ENCODE assay signal across 20 cellular contexts in the genomic region with DNA sequence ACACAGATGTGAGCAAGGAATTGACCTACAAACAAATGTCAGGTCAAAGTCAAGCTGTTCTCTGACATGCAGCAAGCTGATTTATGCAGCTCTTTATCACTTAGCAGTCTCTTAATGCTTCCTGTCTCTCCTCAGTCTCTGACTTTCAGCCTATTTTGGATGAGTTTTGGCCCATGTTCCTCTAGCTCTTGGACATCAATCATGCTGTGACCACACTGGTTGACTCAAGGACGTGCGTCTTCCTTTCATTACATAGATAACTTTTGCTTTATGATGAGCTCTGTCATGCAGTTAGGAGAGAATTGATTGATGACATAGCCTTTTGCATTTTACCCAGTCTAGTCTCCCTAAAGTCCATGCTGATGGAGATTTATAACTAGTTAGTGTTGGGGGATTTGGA. TPM values are rescaled to one million over a fixed set of nuclear protein-coding genes. Genes with fewer than 3 reads are reported as not detected.
DNase-seq lines count a peak whose midpoint lies in the region; ATAC-seq, FAIRE-seq and TF ChIP-seq lines count a peak whose summit lies in the region.
"Had no signal": no experiment of that assay in that cellular context is flagged by ENCODE, and none has a peak within 500 bp of the region (broad histone marks: within the 10 kb centered on the region; RNA-seq: fewer than 3 reads in every experiment).

No MANE protein-coding gene starts in this region.

- H3K4me1 Mint-ChIP-seq in activated T-helper 1 cell treated with anti-CD3 and anti-CD28 coated beads, Interleukin-12 subunit alpha, Interleukin-12 subunit beta, Interleukin-2, Interleukin-4 antibody, amounts not matched to agents 30 ng/mL and 10 ng/mL and 1 ng/mL, durations not matched to agents 14 hours and 24 hours and 36 hours (ENCODE audit: low read depth), result peaks cover 48% of the 10 kb centered on the region

- no peak overlapping the region for H3K4me3 Mint-ChIP-seq in activated T-helper 1 cell treated with anti-CD3 and anti-CD28 coated beads, Interleukin-12 subunit alpha, Interleukin-12 subunit beta, Interleukin-2, Interleukin-4 antibody, amounts not matched to agents 30 ng/mL and 10 ng/mL and 1 ng/mL, durations not matched to agents 14 hours and 24 hours and 36 hours

- intact Hi-C loops in activated T-helper 1 cell treated with anti-CD3 and anti-CD28 coated beads, Interleukin-12 subunit alpha, Interleukin-12 subunit beta, Interleukin-2, Interleukin-4 antibody, amounts not matched to agents 30 ng/mL and 10 ng/mL and 1 ng/mL, durations not matched to agents 14 hours and 24 hours and 36 hours (cut with micrococcal nuclease), result no loop called here

- peak overlapping the region; percentile 91; the same call in 1 of the 2 replicates for H3K4me2 ChIP-seq in BLaER1

- TF ChIP-seq CTCF in fibroblast of mammary gland (conservative IDR thresholded peaks at IDR 0.05; ENCODE audit: control insufficient read depth, insufficient read depth, low read depth, low read length), result no peak

- H3K36me3 ChIP-seq in BLaER1, result no peaks in the 10 kb centered on the region
- H3K36me3 ChIP-seq: heart right ventricle, WERI-Rb-1 had no signal

- no peaks in the 10 kb centered on the region for H4K20me1 ChIP-seq in BLaER1

- peaks cover 6% of the 10 kb centered on the region for H3K36me3 Mint-ChIP-seq in activated T-helper 1 cell treated with anti-CD3 and anti-CD28 coated beads, Interleukin-12 subunit alpha, Interleukin-12 subunit beta, Interleukin-2, Interleukin-4 antibody, amounts not matched to agents 30 ng/mL and 10 ng/mL and 1 ng/mL, durations not matched to agents 14 hours and 24 hours and 36 hours (ENCODE audit: low read depth)

- H3K9me3 Mint-ChIP-seq in activated T-helper 1 cell treated with anti-CD3 and anti-CD28 coated beads, Interleukin-12 subunit alpha, Interleukin-12 subunit beta, Interleukin-2, Interleukin-4 antibody, amounts not matched to agents 30 ng/mL and 10 ng/mL and 1 ng/mL, durations not matched to agents 14 hours and 24 hours and 36 hours, result peaks cover 4% of the 10 kb centered on the region

- peak; percentile 53 for FAIRE-seq in GM12892 (lab: Jason Lieb, UNC)
- FAIRE-seq: H1, keratinocyte had no signal

- peaks cover 54% of the 10 kb centered on the region for H3K4me1 ChIP-seq in BLaER1

- H3K9ac ChIP-seq in BLaER1, result no peak overlapping the region

- H3K4me3 ChIP-seq in BLaER1, result no peak overlapping the region
- H3K4me3 ChIP-seq in fibroblast of mammary gland (ENCODE audit: control insufficient read depth, low read depth, low read length), result no peak overlapping the region
- H3K4me3 ChIP-seq: coronary artery, heart right ventricle had no signal

- no peaks in the 10 kb centered on the region for H3K27me3 ChIP-seq in BLaER1
- H3K27me3 ChIP-seq: heart right ventricle had no signal

- TF ChIP-seq POLR2A in GM12892 (IDR thresholded peaks at IDR 0.05; ENCODE audit: low read depth, low read length), result no peak

- ATAC-seq in GM18873 (IDR thresholded peaks at IDR 0.05; ENCODE audit: low FRiP score, unreplicated experiment), result no peak

- H3K27me3 Mint-ChIP-seq in activated T-helper 1 cell treated with anti-CD3 and anti-CD28 coated beads, Interleukin-12 subunit alpha, Interleukin-12 subunit beta, Interleukin-2, Interleukin-4 antibody, amounts not matched to agents 30 ng/mL and 10 ng/mL and 1 ng/mL, durations not matched to agents 14 hours and 24 hours and 36 hours (ENCODE audit: insufficient read depth), result peaks cover 2% of the 10 kb centered on the region

- no peak overlapping the region for H3K27ac Mint-ChIP-seq in activated T-helper 1 cell treated with anti-CD3 and anti-CD28 coated beads, Interleukin-12 subunit alpha, Interleukin-12 subunit beta, Interleukin-2, Interleukin-4 antibody, amounts not matched to agents 30 ng/mL and 10 ng/mL and 1 ng/mL, durations not matched to agents 14 hours and 24 hours and 36 hours

- no peak for DNase-seq in GM12892 (ENCODE audit: insufficient read length)
- peak; percentile 70 for DNase-seq in RPMI7951 (ENCODE audit: low read depth)
- DNase-seq in fibroblast of mammary gland (ENCODE audit: low read depth), result peak; percentile 78
- no peak for DNase-seq in HK-2 (ENCODE audit: unreplicated experiment)
- no peak for DNase-seq in activated T-helper 1 cell treated with anti-CD3 and anti-CD28 coated beads, Interleukin-12 subunit alpha, Interleukin-12 subunit beta, Interleukin-2, Interleukin-4 antibody, amounts not matched to agents 30 ng/mL and 10 ng/mL and 1 ng/mL, durations not matched to agents 14 hours and 24 hours and 36 hours (ENCODE audit: low spot score)
- no peak for DNase-seq in NCI-H146 (lab: John Stamatoyannopoulos, UW)
- DNase-seq: activated gamma-delta T cell; C1 segment of cervical spinal cord; DMS79; heart right ventricle; midbrain; NK-92 treated with Interleukin-12 subunit alpha and Interleukin-12 subunit beta, amount 100 ng/mL, for 24 hours; stimulated activated CD4-positive, alpha-beta T cell treated with anti-CD3 and anti-CD28 coated beads, Interleukin-4, amount 100 ng/mL, for 1 hour; WERI-Rb-1 had no signal

- no peak overlapping the region for H3K27ac ChIP-seq in BLaER1
- H3K27ac ChIP-seq: coronary artery, epithelial cell of prostate, heart right ventricle, WERI-Rb-1 had no signal

- H3K9me3 ChIP-seq in BLaER1, result no peaks in the 10 kb centered on the region
- H3K9me3 ChIP-seq: heart right ventricle had no signal

RNA-seq across cellular contexts. Expression of gene REEP5, which starts 9.4 kb away (rescaled TPM):
- polyA plus RNA-seq in GM12892 (2012; ENCODE audit: missing spikeins), result 25.6 TPM
- 37.3 and 39.0 TPM in 2 replicates for total RNA-seq in RPMI7951 (2014; rRNA removed; shearing (Covaris generic))
- 77.5 and 77.9 TPM in 2 replicates for total RNA-seq in activated T-helper 1 cell treated with anti-CD3 and anti-CD28 coated beads, Interleukin-12 subunit alpha, Interleukin-12 subunit beta, Interleukin-2, Interleukin-4 antibody, amounts not matched to agents 30 ng/mL and 10 ng/mL and 1 ng/mL, durations not matched to agents 14 hours and 24 hours and 36 hours

RNA-seq across cellular contexts. Expression of gene DCP2, which starts 45.1 kb away (rescaled TPM):
- 29.5 TPM for polyA plus RNA-seq in GM12892 (2012; ENCODE audit: missing spikeins)
- total RNA-seq in RPMI7951 (2014; rRNA removed; shearing (Covaris generic)), result 22.1 and 28.4 TPM in 2 replicates
- 78.9 and 82.5 TPM in 2 replicates for total RNA-seq in activated T-helper 1 cell treated with anti-CD3 and anti-CD28 coated beads, Interleukin-12 subunit alpha, Interleukin-12 subunit beta, Interleukin-2, Interleukin-4 antibody, amounts not matched to agents 30 ng/mL and 10 ng/mL and 1 ng/mL, durations not matched to agents 14 hours and 24 hours and 36 hours

Comparison
In these comparisons a context has a peak if more than half of its experiments do, and no peak if none do; other contexts are left out.
1. DNase-seq: peak in RPMI7951 (single experiment) and fibroblast of mammary gland (single experiment); none in GM12892 (single experiment), HK-2 (single experiment), activated T-helper 1 cell treated with anti-CD3 and anti-CD28 coated beads, Interleukin-12 subunit alpha, Interleukin-12 subunit beta, Interleukin-2, Interleukin-4 antibody, amounts not matched to agents 30 ng/mL and 10 ng/mL and 1 ng/mL, durations not matched to agents 14 hours and 24 hours and 36 hours (single experiment) and NCI-H146 (single experiment).